16 cellular contexts compared by ENCODE assay signal in genomic region chr13:40911341-40911740, GRCh38.
DNase-seq lines count a peak whose midpoint lies in the region; FAIRE-seq and TF ChIP-seq lines count a peak whose summit lies in the region.
"Had no signal": no experiment of that assay in that cellular context is flagged by ENCODE, and none has a peak within 500 bp of the region (broad histone marks: within the 10 kb centered on the region; RNA-seq: fewer than 3 reads in every experiment).

No MANE protein-coding gene starts in this region.

- in situ Hi-C loops in GM23248 (cut with MboI) = no loop called here

- H3K36me3 ChIP-seq in GM23248 (ENCODE audit: low read depth) = no peaks in the 10 kb centered on the region
- no peaks in the 10 kb centered on the region for H3K36me3 ChIP-seq in Karpas-422 (ENCODE audit: insufficient read depth, low read length)
- H3K36me3 ChIP-seq in adipocyte (ENCODE audit: control insufficient read depth, insufficient read depth, low read length, severe bottlenecking) = no peaks in the 10 kb centered on the region
- no peaks in the 10 kb centered on the region for H3K36me3 ChIP-seq in small intestine (ENCODE audit: control insufficient read depth in 2 of 2, insufficient read depth in 2 of 2, low read length in 2 of 2)

- H3K4me2 ChIP-seq in GM23248 (ENCODE audit: unreplicated experiment) (peak overlapping the region; percentile 55), Karpas-422 (ENCODE audit: low read depth, low read length, poor library complexity, severe bottlenecking) (no peak overlapping the region)
- H3K4me2 ChIP-seq: GM23338 had no signal

- H3K4me1 Mint-ChIP-seq in mesothelial cell of epicardium = peaks cover 7% of the 10 kb centered on the region
- H3K4me1 Mint-ChIP-seq: GM23338 had no signal

- H3K27me3 Mint-ChIP-seq in mesothelial cell of epicardium (ENCODE audit: low read depth) = no peaks in the 10 kb centered on the region
- H3K27me3 Mint-ChIP-seq: B cell; CD4-positive, alpha-beta T cell had no signal

- no peak overlapping the region for H3K9ac ChIP-seq in GM23248
- no peak overlapping the region for H3K9ac ChIP-seq in Karpas-422 (ENCODE audit: low read length)
- H3K9ac ChIP-seq in adipocyte (ENCODE audit: low read length) = no peak overlapping the region

- H3K4me1 ChIP-seq in GM23248 (ENCODE audit: insufficient read depth) (peaks cover 34% of the 10 kb centered on the region), Karpas-422 (ENCODE audit: low read length) (peaks cover 25% of the 10 kb centered on the region), adipocyte (ENCODE audit: control insufficient read depth, insufficient read depth, low read length) (peaks cover 3% of the 10 kb centered on the region), small intestine (ENCODE audit: control insufficient read depth in 2 of 2, insufficient read depth in 1 of 2, low read depth in 1 of 2, low read length in 1 of 2) (no peaks in the 10 kb centered on the region)

- H3K27ac Mint-ChIP-seq in mesothelial cell of epicardium = peak overlapping the region; percentile 45
- H3K27ac Mint-ChIP-seq: B cell; CD4-positive, alpha-beta T cell; GM23338 had no signal

- H2AFZ ChIP-seq in GM23248 (0 out of 2 replicates have a peak overlapping the region, but pooled peaks have one; percentile 3), Karpas-422 (ENCODE audit: low read length) (no peak overlapping the region)
- H2AFZ ChIP-seq: GM23338 had no signal

- H3K9me2 ChIP-seq in GM23248 (ENCODE audit: insufficient read depth) (no peaks in the 10 kb centered on the region), Karpas-422 (replicated peaks; ENCODE audit: insufficient read depth, low read length) (no peaks in the 10 kb centered on the region)

- FAIRE-seq in small intestine (lab: Jason Lieb, UNC) = no peak
- FAIRE-seq: GM12891, HepG2, HTR-8/SVneo had no signal

- H3K9me3 ChIP-seq in GM23248 (ENCODE audit: low read depth) (no peaks in the 10 kb centered on the region), Karpas-422 (ENCODE audit: low read length) (no peaks in the 10 kb centered on the region), adipocyte (ENCODE audit: control insufficient read depth, low read length) (no peaks in the 10 kb centered on the region), small intestine (ENCODE audit: control insufficient read depth, low read depth) (no peaks in the 10 kb centered on the region)

- no peaks in the 10 kb centered on the region for H4K20me1 ChIP-seq in GM23248 (ENCODE audit: insufficient read depth)
- no peaks in the 10 kb centered on the region for H4K20me1 ChIP-seq in Karpas-422 (ENCODE audit: insufficient read depth, low read depth, low read length)

- H3K27ac ChIP-seq in GM23248 (0 out of 2 replicates have a peak overlapping the region, but pooled peaks have one; percentile 7), Karpas-422 (ENCODE audit: low read length) (no peak overlapping the region), small intestine (ENCODE audit: low read depth in 1 of 2, low read length in 1 of 2) (no peak overlapping the region)

- DNase-seq in GM23248 (no peak), Karpas-422 (peak; percentile 29), adipocyte (ENCODE audit: low read depth) (peak; percentile 26), mesothelial cell of epicardium (ENCODE audit: low spot score in 2 of 2, unreplicated experiment in 2 of 2) (no peak), small intestine (no peak), NOMO-1 treated with dmso at 0.1 percent for 144 hours (lab: John Stamatoyannopoulos, UW; ENCODE audit: unreplicated experiment) (no peak)
- no peak for DNase-seq in stimulated activated naive CD4-positive, alpha-beta T cell (lab: John Stamatoyannopoulos, UW)
- DNase-seq: C1 segment of cervical spinal cord; CD4-positive, alpha-beta T cell; DMS79; H7 had no signal

- H3K4me3 ChIP-seq in GM23248 = no peak overlapping the region
- no peak overlapping the region for H3K4me3 ChIP-seq in Karpas-422 (ENCODE audit: low read length)
- H3K4me3 ChIP-seq in adipocyte (ENCODE audit: low read length) = no peak overlapping the region
- H3K4me3 ChIP-seq in small intestine (ENCODE audit: low read depth in 1 of 2, low read length in 2 of 2) = no peak overlapping the region
- H3K4me3 ChIP-seq: GM23338 had no signal

- H3F3A ChIP-seq in GM23248 (ENCODE audit: insufficient read depth) = peaks cover 16% of the 10 kb centered on the region

- H3K27me3 ChIP-seq in GM23248 (replicated peaks; ENCODE audit: insufficient read depth) = no peaks in the 10 kb centered on the region
- H3K27me3 ChIP-seq in Karpas-422 (ENCODE audit: low read length) = no peaks in the 10 kb centered on the region
- H3K27me3 ChIP-seq in adipocyte (replicated peaks; ENCODE audit: control insufficient read depth, insufficient read depth, low read length) = no peaks in the 10 kb centered on the region
- H3K27me3 ChIP-seq in small intestine (ENCODE audit: control insufficient read depth in 2 of 2, insufficient read depth in 2 of 2, low read length in 2 of 2) = no peaks in the 10 kb centered on the region

- H3K4me3 Mint-ChIP-seq in mesothelial cell of epicardium = no peak overlapping the region
- H3K4me3 Mint-ChIP-seq: B cell; CD4-positive, alpha-beta T cell; GM23338 had no signal

- H3K9me3 Mint-ChIP-seq in mesothelial cell of epicardium = no peaks in the 10 kb centered on the region
- H3K9me3 Mint-ChIP-seq: CD4-positive, alpha-beta T cell; GM23338 had no signal

- TF ChIP-seq CTCF in mesothelial cell of epicardium (IDR thresholded peaks at IDR 0.05; ENCODE audit: unreplicated experiment) = no peak

- H3K79me2 ChIP-seq in GM23248 (ENCODE audit: insufficient read depth) (peaks cover 33% of the 10 kb centered on the region), Karpas-422 (ENCODE audit: low read length) (peaks cover 55% of the 10 kb centered on the region)

- H3K36me3 Mint-ChIP-seq in mesothelial cell of epicardium = peaks cover 1% of the 10 kb centered on the region

Comparison
In these comparisons a context has a peak if more than half of its experiments do, and no peak if none do; other contexts are left out.
1. DNase-seq: peak in Karpas-422 (single experiment) and adipocyte (single experiment); none in GM23248 (single experiment), mesothelial cell of epicardium (0 of 2), stimulated activated naive CD4-positive, alpha-beta T cell (0 of 6), small intestine (single experiment) and NOMO-1 treated with dmso at 0.1 percent for 144 hours (single experiment).